In genomic region chr18:79950440-79951341, GRCh38 we compare ENCODE assay signal across 8 cellular contexts. TPM values are rescaled to one million over a fixed set of nuclear protein-coding genes. Genes with fewer than 3 reads are reported as not detected.
DNase-seq lines count a peak whose midpoint lies in the region; ATAC-seq and TF ChIP-seq lines count a peak whose summit lies in the region.

No MANE protein-coding gene starts in this region.

- peaks cover 38% of the 10 kb centered on the region for H3K79me2 ChIP-seq in fibroblast of lung (ENCODE audit: control insufficient read depth, insufficient read depth, low read length)

- peaks cover 3% of the 10 kb centered on the region for H3K27me3 Mint-ChIP-seq in activated CD8-positive, alpha-beta memory T cell treated with anti-CD3 and anti-CD28 coated beads, Interleukin-2, amount 10 ng/mL, durations not matched to agents 7 days and 5 days
- no peaks in the 10 kb centered on the region for H3K27me3 Mint-ChIP-seq in natural killer cell treated with Interleukin-12 subunit alpha and Interleukin-12 subunit beta and Interleukin-15 and Interleukin-18, amount 100 ng/mL, for 72 hours

- peaks cover 3% of the 10 kb centered on the region for H3K36me3 ChIP-seq in fibroblast of lung (ENCODE audit: control insufficient read depth, insufficient read depth, low read length)

- H3K4me3 Mint-ChIP-seq in activated CD8-positive, alpha-beta memory T cell treated with anti-CD3 and anti-CD28 coated beads, Interleukin-2, amount 10 ng/mL, durations not matched to agents 7 days and 5 days: peak overlapping the region; percentile 66
- H3K4me3 Mint-ChIP-seq in natural killer cell treated with Interleukin-12 subunit alpha and Interleukin-12 subunit beta and Interleukin-15 and Interleukin-18, amount 100 ng/mL, for 72 hours: peak overlapping the region; percentile 84

- TF ChIP-seq CTCF in VCaP (conservative IDR thresholded peaks at IDR 0.05) (no peak), fibroblast of lung (conservative IDR thresholded peaks at IDR 0.05 in 1 of 2, IDR thresholded peaks at IDR 0.05 in 1 of 2; ENCODE audit: low read depth in 1 of 2, low read length in 2 of 2) (no peak)

- H3K4me1 Mint-ChIP-seq in activated CD8-positive, alpha-beta memory T cell treated with anti-CD3 and anti-CD28 coated beads, Interleukin-2, amount 10 ng/mL, durations not matched to agents 7 days and 5 days: peaks cover 26% of the 10 kb centered on the region
- H3K4me1 Mint-ChIP-seq in natural killer cell treated with Interleukin-12 subunit alpha and Interleukin-12 subunit beta and Interleukin-15 and Interleukin-18, amount 100 ng/mL, for 72 hours (ENCODE audit: low read depth in 2 of 2): peaks cover 18% of the 10 kb centered on the region in 2 donors

- H3K27ac Mint-ChIP-seq in activated CD8-positive, alpha-beta memory T cell treated with anti-CD3 and anti-CD28 coated beads, Interleukin-2, amount 10 ng/mL, durations not matched to agents 7 days and 5 days: peak overlapping the region; percentile 0
- peak overlapping the region; percentile 48 to 50 for H3K27ac Mint-ChIP-seq in natural killer cell treated with Interleukin-12 subunit alpha and Interleukin-12 subunit beta and Interleukin-15 and Interleukin-18, amount 100 ng/mL, for 72 hours

- peaks cover 5% of the 10 kb centered on the region for H3K4me1 ChIP-seq in fibroblast of lung (ENCODE audit: control insufficient read depth, extremely low read depth, insufficient read depth, low read length)

- no peaks in the 10 kb centered on the region for H3K9me3 ChIP-seq in fibroblast of lung (ENCODE audit: control insufficient read depth, insufficient read depth, low read depth, low read length)

- no peaks in the 10 kb centered on the region for H3K27me3 ChIP-seq in fibroblast of lung (ENCODE audit: control insufficient read depth, insufficient read depth, low read length)

- CTCF ChIA-PET in activated CD8-positive, alpha-beta memory T cell treated with anti-CD3 and anti-CD28 coated beads, Interleukin-2, amount 10 ng/mL, durations not matched to agents 7 days and 5 days (lab: Charles Lee): interaction anchor here (1.0 to 1.5 kb wide), 3 partner anchors 33 to 83 kb away, joined by 3 to 5 read pairs (median 3); partner anchors contain the start of gene RBFA

- H3K9me3 Mint-ChIP-seq in activated CD8-positive, alpha-beta memory T cell treated with anti-CD3 and anti-CD28 coated beads, Interleukin-2, amount 10 ng/mL, durations not matched to agents 7 days and 5 days (ENCODE audit: low read depth): no peaks in the 10 kb centered on the region
- no peaks in the 10 kb centered on the region for H3K9me3 Mint-ChIP-seq in natural killer cell treated with Interleukin-12 subunit alpha and Interleukin-12 subunit beta and Interleukin-15 and Interleukin-18, amount 100 ng/mL, for 72 hours

- peak overlapping the region; percentile 69 to 84 (median 74) for H3K4me3 ChIP-seq in fibroblast of lung (replicated peaks in 1 of 4; ENCODE audit: control extremely low read depth in 1 of 4, insufficient read depth in 1 of 4, low read depth in 3 of 4, low read length in 4 of 4)

- H3K4me2 ChIP-seq in fibroblast of lung (ENCODE audit: extremely low read depth, insufficient read depth, low read length): peak overlapping the region; percentile 98

- peak; percentile 21 for ATAC-seq in activated CD8-positive, alpha-beta memory T cell treated with anti-CD3 and anti-CD28 coated beads, Interleukin-2, amount 10 ng/mL, durations not matched to agents 7 days and 5 days
- ATAC-seq in HG03196 (IDR thresholded peaks at IDR 0.05; ENCODE audit: unreplicated experiment): peak; percentile 16
- ATAC-seq in natural killer cell treated with Interleukin-12 subunit alpha and Interleukin-12 subunit beta and Interleukin-15 and Interleukin-18, amount 100 ng/mL, for 72 hours: peak; percentile 52 to 53

- peak overlapping the region; percentile 75; the same call in 1 of the 2 replicates for H3K27ac ChIP-seq in VCaP
- peak overlapping the region; percentile 67 for H3K27ac ChIP-seq in fibroblast of lung (ENCODE audit: insufficient read depth, low read length)

- DNase-seq in activated CD8-positive, alpha-beta memory T cell treated with anti-CD3 and anti-CD28 coated beads, Interleukin-2, amount 10 ng/mL, durations not matched to agents 7 days and 5 days: no peak
- DNase-seq in activated CD8-positive, alpha-beta memory T cell treated with anti-CD3 and anti-CD28 coated beads, Interleukin-2, amount 50 U/mL, for 4 hours: no peak
- DNase-seq in fibroblast of lung (ENCODE audit: low read depth in 2 of 2) (peak in 1 of 2 donors; percentile 27), NCI-H774 (lab: John Stamatoyannopoulos, UW) (no peak), NCI-H2196 treated with DMSO at 0.1 percent for 48 hours (lab: John Stamatoyannopoulos, UW; ENCODE audit: unreplicated experiment) (no peak)
- DNase-seq in natural killer cell treated with Interleukin-12 subunit alpha and Interleukin-12 subunit beta and Interleukin-15 and Interleukin-18, amount 100 ng/mL, for 72 hours (ENCODE audit: low spot score): no peak

- peak overlapping the region; percentile 77 for H3K9ac ChIP-seq in fibroblast of lung (ENCODE audit: insufficient read depth, low read length)

- no peaks in the 10 kb centered on the region for H4K20me1 ChIP-seq in fibroblast of lung (ENCODE audit: control insufficient read depth, extremely low read depth, insufficient read depth, low read length)

- peak overlapping the region; percentile 57 for H2AFZ ChIP-seq in fibroblast of lung (ENCODE audit: low read length)

- peaks cover 3% of the 10 kb centered on the region for H3K36me3 Mint-ChIP-seq in activated CD8-positive, alpha-beta memory T cell treated with anti-CD3 and anti-CD28 coated beads, Interleukin-2, amount 10 ng/mL, durations not matched to agents 7 days and 5 days
- no peaks in the 10 kb centered on the region for H3K36me3 Mint-ChIP-seq in natural killer cell treated with Interleukin-12 subunit alpha and Interleukin-12 subunit beta and Interleukin-15 and Interleukin-18, amount 100 ng/mL, for 72 hours

RNA-seq across cellular contexts. Expression of gene SLC66A2, which starts 0.8 kb away (rescaled TPM):
- 10 to 100 TPM; 23.4 TPM for total RNA-seq in activated CD8-positive, alpha-beta memory T cell treated with anti-CD3 and anti-CD28 coated beads, Interleukin-2, amount 10 ng/mL, durations not matched to agents 7 days and 5 days
- total RNA-seq in fibroblast of lung: 34.4 and 46.1 TPM in 2 replicates
- polyA plus RNA-seq in fibroblast of lung: 13.2 and 18.0 TPM in 2 replicates
- polyA plus RNA-seq in fibroblast of lung (2012): 27.1 and 36.7 TPM in 2 replicates
- 18.5 and 19.5 TPM in 2 replicates for polyA minus RNA-seq in fibroblast of lung (ENCODE audit: low replicate concordance)
- total RNA-seq in natural killer cell treated with Interleukin-12 subunit alpha and Interleukin-12 subunit beta and Interleukin-15 and Interleukin-18, amount 100 ng/mL, for 72 hours: 10 to 100 TPM; 23.8 to 28.1 TPM

RNA-seq across cellular contexts. Expression of gene HSBP1L1, which starts 13.8 kb away (rescaled TPM):
- 1 to 10 TPM; 1.1 to 5.0 TPM for total RNA-seq in activated CD8-positive, alpha-beta memory T cell treated with anti-CD3 and anti-CD28 coated beads, Interleukin-2, amount 10 ng/mL, durations not matched to agents 7 days and 5 days
- total RNA-seq in fibroblast of lung: 13.4 and 14.6 TPM in 2 replicates
- polyA plus RNA-seq in fibroblast of lung: 16.3 and 24.6 TPM in 2 replicates
- polyA plus RNA-seq in fibroblast of lung (2012): 21.4 and 30.2 TPM in 2 replicates
- polyA minus RNA-seq in fibroblast of lung (ENCODE audit: low replicate concordance): 2.5 and 7.1 TPM in 2 replicates
- total RNA-seq in natural killer cell treated with Interleukin-12 subunit alpha and Interleukin-12 subunit beta and Interleukin-15 and Interleukin-18, amount 100 ng/mL, for 72 hours: 1 to 10 TPM; 1.2 to 6.2 TPM

RNA-seq across cellular contexts. Expression of gene TXNL4A, which starts 37.7 kb away (rescaled TPM):
- 100 to 1,000 TPM; 140 to 151 TPM for total RNA-seq in activated CD8-positive, alpha-beta memory T cell treated with anti-CD3 and anti-CD28 coated beads, Interleukin-2, amount 10 ng/mL, durations not matched to agents 7 days and 5 days
- total RNA-seq in fibroblast of lung: 21.1 and 39.5 TPM in 2 replicates
- 101 and 117 TPM in 2 replicates for polyA plus RNA-seq in fibroblast of lung
- polyA plus RNA-seq in fibroblast of lung (2012): 147 and 173 TPM in 2 replicates
- polyA minus RNA-seq in fibroblast of lung (ENCODE audit: low replicate concordance): 11.0 and 40.6 TPM in 2 replicates
- 100 to 1,000 TPM in 1 of 2 donors, 10 to 100 TPM in 1; 97.2 to 143 TPM for total RNA-seq in natural killer cell treated with Interleukin-12 subunit alpha and Interleukin-12 subunit beta and Interleukin-15 and Interleukin-18, amount 100 ng/mL, for 72 hours
